ENCODE assay signal across 17 cellular contexts in genomic region chr6:105250523-105250922, GRCh38.
A peak's percentile ranks its signal among the peaks of the same experiment; 100 is the strongest.
DNase-seq lines count a peak whose midpoint lies in the region; ATAC-seq, FAIRE-seq and TF ChIP-seq lines count a peak whose summit lies in the region.
"Had no signal": no experiment of that assay in that cellular context is flagged by ENCODE, and none has a peak within 500 bp of the region (broad histone marks: within the 10 kb centered on the region; RNA-seq: fewer than 3 reads in every experiment).

No MANE protein-coding gene starts in this region.

- H3K9me3 Mint-ChIP-seq in stimulated activated naive CD8-positive, alpha-beta T cell treated with anti-CD3 and anti-CD28 coated beads, Interleukin-15, amount 100 ng/mL, for 72 hours, result no peaks in the 10 kb centered on the region
- peaks cover 2% of the 10 kb centered on the region for H3K9me3 Mint-ChIP-seq in type B pancreatic cell
- H3K9me3 Mint-ChIP-seq in activated naive CD4-positive, alpha-beta T cell treated with anti-CD3 and anti-CD28 coated beads for 36 hours, result peaks cover 1% of the 10 kb centered on the region
- H3K9me3 Mint-ChIP-seq: CD8-positive, alpha-beta T cell had no signal

- H3K36me3 Mint-ChIP-seq in type B pancreatic cell, result peaks cover 3% of the 10 kb centered on the region
- H3K36me3 Mint-ChIP-seq in activated naive CD4-positive, alpha-beta T cell treated with anti-CD3 and anti-CD28 coated beads for 36 hours (ENCODE audit: low read depth), result no peaks in the 10 kb centered on the region
- H3K36me3 Mint-ChIP-seq: CD8-positive, alpha-beta T cell; IgD-negative memory B cell had no signal

- WGBS in hepatocyte (ENCODE audit: low lambda C conversion rate, missing lambda C conversion rate), result 68% methylated on average over 1 of the region's 1 CpG
- WGBS in esophagus squamous epithelium, 2 donors, result 44 to 45% methylated on average over 1 of the region's 1 CpG

- DNase-seq in GM04504 (ENCODE audit: low read depth) (peak; percentile 27), RKO (ENCODE audit: low spot score) (peak; percentile 39), bronchial epithelial cell (ENCODE audit: low read depth) (peak; percentile 36), hepatocyte (ENCODE audit: low spot score) (peak; percentile 46), esophagus squamous epithelium (lab: John Stamatoyannopoulos, UW) (no peak), type B pancreatic cell (ENCODE audit: extremely low spot score, unreplicated experiment) (no peak)
- DNase-seq in stimulated activated naive CD8-positive, alpha-beta T cell treated with anti-CD3 and anti-CD28 coated beads, Interleukin-15, amount 100 ng/mL, for 72 hours, result no peak
- DNase-seq in activated naive CD4-positive, alpha-beta T cell treated with anti-CD3 and anti-CD28 coated beads for 36 hours, result no peak
- DNase-seq: BE2C; CD8-positive, alpha-beta T cell; NCI-H1092 treated with DMSO at 0.1 percent for 48 hours; NCI-H1694; NCI-H748 treated with DMSO at 0.1 percent for 48 hours; SIG-M5 had no signal

- no peak overlapping the region for H2AFZ ChIP-seq in hepatocyte

- no peaks in the 10 kb centered on the region for H3K36me3 ChIP-seq in bronchial epithelial cell (ENCODE audit: control insufficient read depth, insufficient read depth, low read length)
- H3K36me3 ChIP-seq in hepatocyte (replicated peaks; ENCODE audit: insufficient read depth, low read depth), result no peaks in the 10 kb centered on the region
- H3K36me3 ChIP-seq in esophagus squamous epithelium, result no peaks in the 10 kb centered on the region
- H3K36me3 ChIP-seq: BE2C had no signal

- H3K4me1 ChIP-seq in hepatocyte (ENCODE audit: insufficient read depth) (no peaks in the 10 kb centered on the region), esophagus squamous epithelium (no peaks in the 10 kb centered on the region)
- H3K4me1 ChIP-seq: BE2C had no signal

- no peaks in the 10 kb centered on the region for H3K9me2 ChIP-seq in hepatocyte (replicated peaks; ENCODE audit: insufficient read depth)

- no peaks in the 10 kb centered on the region for H4K20me1 ChIP-seq in hepatocyte (ENCODE audit: insufficient read depth, poor library complexity, severe bottlenecking)

- H3K4me2 ChIP-seq in hepatocyte, result no peak overlapping the region

- no peak for TF ChIP-seq POLR2A in esophagus squamous epithelium (IDR thresholded peaks at IDR 0.05)

- intact Hi-C loops in esophagus squamous epithelium (cut with DNase I), result no loop called here
- intact Hi-C loops in activated naive CD4-positive, alpha-beta T cell treated with anti-CD3 and anti-CD28 coated beads for 36 hours (cut with micrococcal nuclease), result no loop called here

- no peaks in the 10 kb centered on the region for H3K9me3 ChIP-seq in hepatocyte (ENCODE audit: low read depth)
- H3K9me3 ChIP-seq in esophagus squamous epithelium, result no peaks in the 10 kb centered on the region
- H3K9me3 ChIP-seq: BE2C had no signal

- ATAC-seq in stimulated activated naive CD8-positive, alpha-beta T cell treated with anti-CD3 and anti-CD28 coated beads, Interleukin-15, amount 100 ng/mL, for 72 hours, result no peak
- ATAC-seq: CD8-positive, alpha-beta T cell; Panc1 had no signal

- H3K27ac ChIP-seq in hepatocyte (no peak overlapping the region), esophagus squamous epithelium (no peak overlapping the region)

- H3K27me3 Mint-ChIP-seq in stimulated activated naive CD8-positive, alpha-beta T cell treated with anti-CD3 and anti-CD28 coated beads, Interleukin-15, amount 100 ng/mL, for 72 hours, result peaks cover 16% of the 10 kb centered on the region
- H3K27me3 Mint-ChIP-seq in type B pancreatic cell, result no peaks in the 10 kb centered on the region
- peaks cover 2% of the 10 kb centered on the region for H3K27me3 Mint-ChIP-seq in activated naive CD4-positive, alpha-beta T cell treated with anti-CD3 and anti-CD28 coated beads for 36 hours (ENCODE audit: low read depth)

- H3K27ac Mint-ChIP-seq in stimulated activated naive CD8-positive, alpha-beta T cell treated with anti-CD3 and anti-CD28 coated beads, Interleukin-15, amount 100 ng/mL, for 72 hours, result no peak overlapping the region
- H3K27ac Mint-ChIP-seq in type B pancreatic cell, result no peak overlapping the region
- H3K27ac Mint-ChIP-seq in activated naive CD4-positive, alpha-beta T cell treated with anti-CD3 and anti-CD28 coated beads for 36 hours, result no peak overlapping the region
- H3K27ac Mint-ChIP-seq: CD8-positive, alpha-beta T cell; IgD-negative memory B cell had no signal

- FAIRE-seq in bronchial epithelial cell (lab: Jason Lieb, UNC), result no peak
- FAIRE-seq: D721Med had no signal

- H3K27me3 ChIP-seq in bronchial epithelial cell (ENCODE audit: control insufficient read depth, insufficient read depth, low read length), result peaks cover 2% of the 10 kb centered on the region
- H3K27me3 ChIP-seq in hepatocyte, result no peaks in the 10 kb centered on the region
- no peaks in the 10 kb centered on the region for H3K27me3 ChIP-seq in esophagus squamous epithelium
- H3K27me3 ChIP-seq: BE2C had no signal

- no peaks in the 10 kb centered on the region for H3K4me1 Mint-ChIP-seq in stimulated activated naive CD8-positive, alpha-beta T cell treated with anti-CD3 and anti-CD28 coated beads, Interleukin-15, amount 100 ng/mL, for 72 hours
- H3K4me1 Mint-ChIP-seq in type B pancreatic cell (ENCODE audit: unreplicated experiment), result no peaks in the 10 kb centered on the region
- H3K4me1 Mint-ChIP-seq in activated naive CD4-positive, alpha-beta T cell treated with anti-CD3 and anti-CD28 coated beads for 36 hours (ENCODE audit: low read depth), result no peaks in the 10 kb centered on the region
- H3K4me1 Mint-ChIP-seq: IgD-negative memory B cell had no signal

- no peak for TF ChIP-seq CTCF in bronchial epithelial cell (IDR thresholded peaks at IDR 0.05; ENCODE audit: insufficient read depth, low read length, severe bottlenecking)
- no peak for TF ChIP-seq CTCF in hepatocyte (IDR thresholded peaks at IDR 0.05; ENCODE audit: poor library complexity)
- no peak for TF ChIP-seq CTCF in esophagus squamous epithelium (IDR thresholded peaks at IDR 0.05)
- TF ChIP-seq CTCF in type B pancreatic cell (conservative IDR thresholded peaks at IDR 0.05), result no peak

- CTCF ChIA-PET in activated naive CD4-positive, alpha-beta T cell treated with anti-CD3 and anti-CD28 coated beads for 36 hours (lab: Charles Lee), result no interaction called here

- no peak overlapping the region for H3K4me3 ChIP-seq in bronchial epithelial cell (ENCODE audit: low read depth, low read length)
- no peak overlapping the region for H3K4me3 ChIP-seq in hepatocyte
- no peak overlapping the region for H3K4me3 ChIP-seq in esophagus squamous epithelium

- H3K79me2 ChIP-seq in hepatocyte, result no peaks in the 10 kb centered on the region

- no peak overlapping the region for H3K4me3 Mint-ChIP-seq in stimulated activated naive CD8-positive, alpha-beta T cell treated with anti-CD3 and anti-CD28 coated beads, Interleukin-15, amount 100 ng/mL, for 72 hours
- no peak overlapping the region for H3K4me3 Mint-ChIP-seq in type B pancreatic cell
- no peak overlapping the region for H3K4me3 Mint-ChIP-seq in activated naive CD4-positive, alpha-beta T cell treated with anti-CD3 and anti-CD28 coated beads for 36 hours
- H3K4me3 Mint-ChIP-seq: CD8-positive, alpha-beta T cell; IgD-negative memory B cell had no signal

Comparison
In these comparisons a context has a peak if more than half of its experiments do, and no peak if none do; other contexts are left out.
1. DNase-seq: peak in GM04504 (single experiment), RKO (single experiment), bronchial epithelial cell (single experiment) and hepatocyte (single experiment); none in stimulated activated naive CD8-positive, alpha-beta T cell treated with anti-CD3 and anti-CD28 coated beads, Interleukin-15, amount 100 ng/mL, for 72 hours (0 of 2), esophagus squamous epithelium (single experiment), type B pancreatic cell (single experiment) and activated naive CD4-positive, alpha-beta T cell treated with anti-CD3 and anti-CD28 coated beads for 36 hours (single experiment).